ENCODE assay signal across 30 cellular contexts in the genomic region with DNA sequence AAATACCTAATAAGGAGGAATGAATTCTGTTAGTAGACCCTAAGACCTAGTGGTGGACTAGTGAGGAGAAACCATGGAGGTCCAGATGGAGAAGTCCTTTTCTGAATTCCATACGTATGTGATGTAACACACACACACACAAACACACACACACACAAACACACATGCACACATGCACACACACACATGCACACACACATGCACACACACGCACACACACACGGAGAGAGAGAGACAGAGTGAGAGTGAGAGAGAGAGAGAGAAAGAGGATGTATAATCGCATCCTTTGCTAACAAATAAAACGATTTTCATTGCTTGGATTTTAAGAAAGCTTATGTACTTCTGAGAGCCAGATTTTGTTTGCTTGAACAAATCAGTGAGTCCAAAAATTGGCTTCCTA.
"Had no signal": no experiment of that assay in that cellular context is flagged by ENCODE, and none has a peak within 500 bp of the region (broad histone marks: within the 10 kb centered on the region; RNA-seq: fewer than 3 reads in every experiment).

No MANE protein-coding gene starts in this region.

- FAIRE-seq: pancreas had no signal

- H3K27ac Mint-ChIP-seq: naive thymus-derived CD4-positive, alpha-beta T cell; natural killer cell; nephron progenitor cell; stimulated activated memory B cell treated with anti-CD40 and anti-IgM and Interleukin-4, amounts not matched to agents 10 μg/mL and 1 μg/mL and 100 μg/mL, for 72 hours; stimulated activated naive CD8-positive, alpha-beta T cell treated with anti-CD3 and anti-CD28 coated beads, Interleukin-15, amount 100 ng/mL, for 72 hours; type B pancreatic cell had no signal

- H3K36me3 ChIP-seq: neutrophil, pancreas, spleen, suprapubic skin, tibial artery, transverse colon, upper lobe of right lung, uterus had no signal

- H3K9me3 Mint-ChIP-seq: neural crest cell, type B pancreatic cell had no signal

- H3K27me3 Mint-ChIP-seq: stimulated activated memory B cell treated with anti-CD40 and anti-IgM and Interleukin-4, amounts not matched to agents 10 μg/mL and 1 μg/mL and 100 μg/mL, for 72 hours; stimulated activated naive CD8-positive, alpha-beta T cell treated with anti-CD3 and anti-CD28 coated beads, Interleukin-15, amount 100 ng/mL, for 72 hours; type B pancreatic cell had no signal

- H3K4me3 Mint-ChIP-seq: naive thymus-derived CD4-positive, alpha-beta T cell; natural killer cell; nephron progenitor cell; neural crest cell; stimulated activated memory B cell treated with anti-CD40 and anti-IgM and Interleukin-4, amounts not matched to agents 10 μg/mL and 1 μg/mL and 100 μg/mL, for 72 hours; stimulated activated naive CD8-positive, alpha-beta T cell treated with anti-CD3 and anti-CD28 coated beads, Interleukin-15, amount 100 ng/mL, for 72 hours; type B pancreatic cell had no signal

- DNase-seq: naive thymus-derived CD4-positive, alpha-beta T cell; natural killer cell; nephron progenitor cell; nucleus accumbens; pancreas; psoas muscle; right cardiac atrium; spleen; stimulated activated CD4-positive, alpha-beta T cell treated with anti-CD3 and anti-CD28 coated beads, Interleukin-12 subunit alpha, Interleukin-12 subunit beta, amount 100 ng/mL, for 4 hours; stimulated activated CD4-positive, alpha-beta T cell treated with anti-CD3 and anti-CD28 coated beads, Interleukin-1b, Interleukin-23, amount 100 ng/mL, for 48 hours; stimulated activated CD4-positive, alpha-beta T cell treated with anti-CD3 and anti-CD28 coated beads, Interleukin-4, amount 100 ng/mL, for 1 hour; stimulated activated CD4-positive, alpha-beta T cell treated with anti-CD3 and anti-CD28 coated beads, Interleukin-4, amount 100 ng/mL, for 4 hours; stimulated activated CD8-positive, alpha-beta memory T cell treated with anti-CD3 and anti-CD28 coated beads, Interleukin-4, amount 100 ng/mL, for 48 hours; stimulated activated naive CD4-positive, alpha-beta T cell; stimulated activated naive CD8-positive, alpha-beta T cell treated with anti-CD3 and anti-CD28 coated beads, Interleukin-15, amount 100 ng/mL, for 72 hours; stimulated activated naive CD8-positive, alpha-beta T cell treated with anti-CD3 and anti-CD28 coated beads, Interleukin-15, Interleukin-2, amounts not matched to agents 100 U/mL and 50 U/mL, for 24 hours; substantia nigra; testis; tibial artery; transverse colon; upper lobe of right lung; uterus had no signal

- H3K27ac ChIP-seq: neutrophil, pancreas, psoas muscle, skin epidermis, spleen, suprapubic skin, testis, tibial artery, transverse colon, upper lobe of right lung, uterus had no signal

- H3K36me3 Mint-ChIP-seq: naive thymus-derived CD4-positive, alpha-beta T cell; natural killer cell; stimulated activated memory B cell treated with anti-CD40 and anti-IgM and Interleukin-4, amounts not matched to agents 10 μg/mL and 1 μg/mL and 100 μg/mL, for 72 hours; type B pancreatic cell had no signal

- H3K4me3 ChIP-seq: pancreas, psoas muscle, skin epidermis, smooth muscle cell, spleen, suprapubic skin, testis, tibial artery, transverse colon, upper lobe of right lung, uterus had no signal

- H3K4me1 ChIP-seq: pancreas, psoas muscle, spleen, testis, transverse colon, upper lobe of right lung, uterus had no signal

- ATAC-seq: naive thymus-derived CD4-positive, alpha-beta T cell; natural killer cell; pancreas; psoas muscle; right cardiac atrium; sciatic nerve; stimulated activated memory B cell treated with anti-CD40 and anti-IgM and Interleukin-4, amounts not matched to agents 10 μg/mL and 1 μg/mL and 100 μg/mL, for 72 hours; stimulated activated naive CD8-positive, alpha-beta T cell treated with anti-CD3 and anti-CD28 coated beads, Interleukin-15, amount 100 ng/mL, for 72 hours; stimulated activated naive CD8-positive, alpha-beta T cell treated with anti-CD3 and anti-CD28 coated beads, Interleukin-15, Interleukin-2, amounts not matched to agents 100 U/mL and 50 U/mL, for 24 hours; upper lobe of right lung had no signal

- H3K4me1 Mint-ChIP-seq: naive thymus-derived CD4-positive, alpha-beta T cell; natural killer cell; nephron progenitor cell; neural crest cell; stimulated activated memory B cell treated with anti-CD40 and anti-IgM and Interleukin-4, amounts not matched to agents 10 μg/mL and 1 μg/mL and 100 μg/mL, for 72 hours; stimulated activated naive CD8-positive, alpha-beta T cell treated with anti-CD3 and anti-CD28 coated beads, Interleukin-15, amount 100 ng/mL, for 72 hours had no signal

- H3K9me3 ChIP-seq: neutrophil, pancreas, psoas muscle, suprapubic skin, testis, tibial artery, transverse colon, upper lobe of right lung had no signal
